15 cellular contexts compared by ENCODE assay signal in the genomic region with DNA sequence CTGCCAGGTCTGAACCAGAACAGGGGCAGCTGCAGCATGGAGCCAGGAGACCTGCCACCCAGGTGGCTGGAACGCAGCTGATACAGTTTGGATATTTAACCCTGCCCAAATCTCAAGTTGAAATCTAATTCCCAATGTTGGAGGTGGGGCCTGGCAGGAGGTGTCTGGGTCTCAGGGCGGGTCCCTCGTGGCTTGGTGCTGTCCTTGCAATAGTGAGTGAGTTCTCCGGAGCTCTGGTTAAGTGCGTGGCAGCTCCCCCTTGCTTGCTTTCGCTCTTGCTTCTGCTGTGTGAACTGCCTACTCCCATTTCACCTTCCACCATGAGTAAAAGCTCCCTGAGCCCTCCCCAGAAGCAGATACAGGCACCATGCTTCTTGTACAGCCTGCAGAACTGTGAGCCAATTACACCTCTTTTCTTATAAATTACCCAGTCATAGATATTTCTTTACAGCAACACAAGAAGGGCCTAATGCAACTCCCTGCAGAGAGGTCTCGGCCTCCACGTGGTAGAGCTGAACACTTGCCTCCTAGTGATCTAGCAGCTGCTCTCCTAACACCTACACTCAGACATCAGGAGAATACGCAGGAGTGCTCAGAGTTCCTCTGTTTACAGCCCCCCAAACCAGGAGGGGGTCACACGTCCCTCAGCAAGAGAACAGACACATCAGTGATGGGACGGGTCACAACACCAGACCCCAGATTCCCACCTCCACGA.
"Had no signal": no experiment of that assay in that cellular context is flagged by ENCODE, and none has a peak within 500 bp of the region (broad histone marks: within the 10 kb centered on the region; RNA-seq: fewer than 3 reads in every experiment).

No MANE protein-coding gene starts in this region.

- H3K4me3 Mint-ChIP-seq: activated naive CD8-positive, alpha-beta T cell treated with anti-CD3 and anti-CD28 coated beads for 36 hours; activated T-helper 1 cell treated with anti-CD3 and anti-CD28 coated beads, Interleukin-12 subunit alpha, Interleukin-12 subunit beta, Interleukin-2, Interleukin-4 antibody, amounts not matched to agents 30 ng/mL and 10 ng/mL and 1 ng/mL, durations not matched to agents 14 hours and 24 hours and 36 hours; natural killer cell; stimulated activated naive B cell treated with anti-CD40 and anti-IgM and Interleukin-4, amounts not matched to agents 10 μg/mL and 1 μg/mL and 100 μg/mL, for 72 hours had no signal

- DNase-seq: activated CD4-positive, alpha-beta T cell treated with anti-CD3 and anti-CD28 coated beads, Interleukin-2, amount 50 U/mL, for 1 hour; activated naive CD8-positive, alpha-beta T cell treated with anti-CD3 and anti-CD28 coated beads for 36 hours; cortex of kidney; effector CD8-positive, alpha-beta T cell; foreskin fibroblast; kidney glomerular epithelial cell; mesendoderm; natural killer cell; occipital lobe; stimulated activated CD4-positive, alpha-beta T cell treated with anti-CD3 and anti-CD28 coated beads, Interleukin-15, amount 100 ng/mL, for 24 hours; stimulated activated CD4-positive, alpha-beta T cell treated with anti-CD3 and anti-CD28 coated beads, Interleukin-4, amount 100 ng/mL, for 1 hour; stimulated activated naive B cell treated with anti-CD40 and anti-IgM and Interleukin-4, amounts not matched to agents 10 μg/mL and 1 μg/mL and 100 μg/mL, for 72 hours; tibial artery had no signal

- H3K4me1 Mint-ChIP-seq: activated naive CD8-positive, alpha-beta T cell treated with anti-CD3 and anti-CD28 coated beads for 36 hours; natural killer cell; stimulated activated naive B cell treated with anti-CD40 and anti-IgM and Interleukin-4, amounts not matched to agents 10 μg/mL and 1 μg/mL and 100 μg/mL, for 72 hours had no signal

- H3K36me3 Mint-ChIP-seq: activated naive CD8-positive, alpha-beta T cell treated with anti-CD3 and anti-CD28 coated beads for 36 hours; natural killer cell; stimulated activated naive B cell treated with anti-CD40 and anti-IgM and Interleukin-4, amounts not matched to agents 10 μg/mL and 1 μg/mL and 100 μg/mL, for 72 hours had no signal

- H3K27me3 Mint-ChIP-seq: activated naive CD8-positive, alpha-beta T cell treated with anti-CD3 and anti-CD28 coated beads for 36 hours had no signal

- H3K27ac ChIP-seq: tibial artery had no signal

- ATAC-seq: activated CD4-positive, CD25-positive, alpha-beta regulatory T cell treated with anti-CD3 and anti-CD28 coated beads, Interleukin-2, amount 50 U/mL, for 24 hours; natural killer cell; stimulated activated naive B cell treated with anti-CD40 and anti-IgM and Interleukin-4, amounts not matched to agents 10 μg/mL and 1 μg/mL and 100 μg/mL, for 72 hours had no signal

- H3K27ac Mint-ChIP-seq: activated naive CD8-positive, alpha-beta T cell treated with anti-CD3 and anti-CD28 coated beads for 36 hours; activated T-helper 1 cell treated with anti-CD3 and anti-CD28 coated beads, Interleukin-12 subunit alpha, Interleukin-12 subunit beta, Interleukin-2, Interleukin-4 antibody, amounts not matched to agents 30 ng/mL and 10 ng/mL and 1 ng/mL, durations not matched to agents 14 hours and 24 hours and 36 hours; natural killer cell; stimulated activated naive B cell treated with anti-CD40 and anti-IgM and Interleukin-4, amounts not matched to agents 10 μg/mL and 1 μg/mL and 100 μg/mL, for 72 hours had no signal

- H3K9me3 Mint-ChIP-seq: activated naive CD8-positive, alpha-beta T cell treated with anti-CD3 and anti-CD28 coated beads for 36 hours; activated T-helper 1 cell treated with anti-CD3 and anti-CD28 coated beads, Interleukin-12 subunit alpha, Interleukin-12 subunit beta, Interleukin-2, Interleukin-4 antibody, amounts not matched to agents 30 ng/mL and 10 ng/mL and 1 ng/mL, durations not matched to agents 14 hours and 24 hours and 36 hours; natural killer cell; stimulated activated naive B cell treated with anti-CD40 and anti-IgM and Interleukin-4, amounts not matched to agents 10 μg/mL and 1 μg/mL and 100 μg/mL, for 72 hours had no signal
